In the genomic region with DNA sequence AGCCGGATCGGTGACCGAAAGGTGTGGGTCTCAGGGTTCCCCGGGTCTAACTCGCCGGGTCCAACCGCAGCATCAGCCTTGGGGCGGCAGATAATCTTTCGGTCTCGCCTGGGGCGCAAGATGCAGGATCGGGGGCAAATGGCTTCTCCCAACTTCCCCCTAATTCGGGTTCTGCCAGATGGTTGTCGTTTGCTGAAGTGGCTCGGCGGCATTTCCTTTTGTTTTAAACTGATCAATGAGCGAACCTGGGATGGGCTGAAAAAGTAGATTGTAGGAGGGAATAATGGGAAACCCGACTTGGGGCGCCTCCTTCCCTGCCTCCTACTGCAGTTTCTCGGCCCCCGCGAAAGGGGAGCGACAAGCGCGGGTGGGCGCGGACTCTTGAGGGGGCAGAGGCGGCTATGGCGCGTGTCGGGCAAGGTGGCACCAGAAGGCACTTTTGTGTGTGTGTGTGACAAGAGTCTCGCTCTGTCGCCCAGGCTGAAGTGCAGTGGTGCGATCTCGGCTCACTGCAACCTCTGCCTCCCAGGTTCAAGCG, we compare ENCODE assay signal across 9 cellular contexts. TPM values are rescaled to one million over a fixed set of nuclear protein-coding genes. Genes with fewer than 3 reads are reported as not detected.
DNase-seq lines count a peak whose midpoint lies in the region; ATAC-seq and TF ChIP-seq lines count a peak whose summit lies in the region.
"Had no signal": no experiment of that assay in that cellular context is flagged by ENCODE, and none has a peak within 500 bp of the region (broad histone marks: within the 10 kb centered on the region; RNA-seq: fewer than 3 reads in every experiment).

No MANE protein-coding gene starts in this region.

- intact Hi-C loops in dendritic cell treated with granulocyte-macrophage colony-stimulating factor and Interleukin-4, amounts not matched to agents 40 ng/mL and 50 ng/mL, for 4 days (cut with micrococcal nuclease): loop anchor here (2.0 to 10.0 kb wide), 7 partner anchors 323 to 1685 kb away; a partner anchor contains a TSS
- intact Hi-C loops in upper lobe of right lung (cut with DNase I): no loop called here

- peak overlapping the region; percentile 67 to 90 for H3K23ac ChIP-seq in mesenchymal stem cell (ENCODE audit: low read length in 2 of 2)

- H3K27ac Mint-ChIP-seq in activated naive CD4-positive, alpha-beta T cell treated with anti-CD3 and anti-CD28 coated beads, Interleukin-2, amount 10 ng/mL, durations not matched to agents 7 days and 5 days: peak overlapping the region; percentile 14
- H3K27ac Mint-ChIP-seq in dendritic cell treated with granulocyte-macrophage colony-stimulating factor and Interleukin-4, amounts not matched to agents 40 ng/mL and 50 ng/mL, for 4 days: no peak overlapping the region

- WGBS in mesenchymal stem cell: 18% methylated on average over 35 of the region's 36 CpGs

- H2AK5ac ChIP-seq in mesenchymal stem cell (ENCODE audit: low read length, severe bottlenecking): no peak overlapping the region

- H3K27ac ChIP-seq in mesenchymal stem cell (ENCODE audit: low read length, poor library complexity, severe bottlenecking) (no peak overlapping the region), upper lobe of right lung (peak overlapping the region; percentile 66)
- H3K27ac ChIP-seq: SJSA1 had no signal

- no peak for ATAC-seq in upper lobe of right lung

- H2BK5ac ChIP-seq in mesenchymal stem cell (ENCODE audit: low read depth, low read length, poor library complexity, severe bottlenecking): no peak overlapping the region

- H3K4ac ChIP-seq in mesenchymal stem cell (ENCODE audit: low read depth in 1 of 2, low read length in 2 of 2): peak overlapping the region; percentile 35 to 89

- H3K14ac ChIP-seq in mesenchymal stem cell (ENCODE audit: low read length in 2 of 2): peak overlapping the region in 1 of 2 experiments; percentile 91

- H3K36me3 Mint-ChIP-seq in activated naive CD4-positive, alpha-beta T cell treated with anti-CD3 and anti-CD28 coated beads, Interleukin-2, amount 10 ng/mL, durations not matched to agents 7 days and 5 days: peaks cover 2% of the 10 kb centered on the region
- H3K36me3 Mint-ChIP-seq in dendritic cell treated with granulocyte-macrophage colony-stimulating factor and Interleukin-4, amounts not matched to agents 40 ng/mL and 50 ng/mL, for 4 days (ENCODE audit: low read depth): no peaks in the 10 kb centered on the region

- H3K18ac ChIP-seq in mesenchymal stem cell (ENCODE audit: low read depth in 1 of 2, low read length in 2 of 2): peak overlapping the region; percentile 85 to 90

- no peak for TF ChIP-seq CTCF in upper lobe of right lung (IDR thresholded peaks at IDR 0.05)

- H3K4me1 ChIP-seq in mesenchymal stem cell (ENCODE audit: control insufficient read depth, insufficient read depth, low read depth, low read length) (peaks cover 45% of the 10 kb centered on the region), upper lobe of right lung (peaks cover 29% of the 10 kb centered on the region)

- H3K9me3 ChIP-seq in mesenchymal stem cell (ENCODE audit: control insufficient read depth, low read length) (no peaks in the 10 kb centered on the region), upper lobe of right lung (no peaks in the 10 kb centered on the region)
- H3K9me3 ChIP-seq: SJSA1 had no signal

- peak overlapping the region; percentile 38 for H3K4me3 Mint-ChIP-seq in activated naive CD4-positive, alpha-beta T cell treated with anti-CD3 and anti-CD28 coated beads, Interleukin-2, amount 10 ng/mL, durations not matched to agents 7 days and 5 days
- H3K4me3 Mint-ChIP-seq in dendritic cell treated with granulocyte-macrophage colony-stimulating factor and Interleukin-4, amounts not matched to agents 40 ng/mL and 50 ng/mL, for 4 days: peak overlapping the region; percentile 77

- H2BK15ac ChIP-seq in mesenchymal stem cell (ENCODE audit: low read depth, poor library complexity, severe bottlenecking): no peak overlapping the region

- H2AFZ ChIP-seq in mesenchymal stem cell (ENCODE audit: low read depth, low read length): no peak overlapping the region

- H2BK120ac ChIP-seq in mesenchymal stem cell (ENCODE audit: low read depth, low read length): no peak overlapping the region

- peak overlapping the region; percentile 12 for H4K8ac ChIP-seq in mesenchymal stem cell (ENCODE audit: low read length)

- H3K9ac ChIP-seq in mesenchymal stem cell (ENCODE audit: low read length): peak overlapping the region; percentile 99

- CTCF ChIA-PET in activated naive CD4-positive, alpha-beta T cell treated with anti-CD3 and anti-CD28 coated beads, Interleukin-2, amount 10 ng/mL, durations not matched to agents 7 days and 5 days (lab: Charles Lee): interaction anchor here (0.6 to 5.3 kb wide), 10 partner anchors 35 to 1218 kb away, joined by 3 to 63 read pairs (median 6); a partner anchor contains a TSS

- no peaks in the 10 kb centered on the region for H3K79me1 ChIP-seq in mesenchymal stem cell (replicated peaks; ENCODE audit: low read length, poor library complexity, severe bottlenecking)

- peak overlapping the region in 1 of 2 experiments; percentile 76 for H2BK12ac ChIP-seq in mesenchymal stem cell (ENCODE audit: low read length in 2 of 2)

- no peak for DNase-seq in activated naive CD4-positive, alpha-beta T cell treated with anti-CD3 and anti-CD28 coated beads, Interleukin-2, amount 10 ng/mL, durations not matched to agents 7 days and 5 days
- no peak for DNase-seq in activated naive CD4-positive, alpha-beta T cell treated with Interleukin-2 at 50 U/mL for 16 hours
- DNase-seq in mesenchymal stem cell (peak; percentile 37), upper lobe of right lung (no peak), pons (ENCODE audit: low spot score) (no peak), hypothalamus (lab: John Stamatoyannopoulos, UW) (no peak), NCI-H446 (lab: John Stamatoyannopoulos, UW) (no peak)

- H3K4me1 Mint-ChIP-seq in activated naive CD4-positive, alpha-beta T cell treated with anti-CD3 and anti-CD28 coated beads, Interleukin-2, amount 10 ng/mL, durations not matched to agents 7 days and 5 days: peaks cover 36% of the 10 kb centered on the region
- peaks cover 62% of the 10 kb centered on the region for H3K4me1 Mint-ChIP-seq in dendritic cell treated with granulocyte-macrophage colony-stimulating factor and Interleukin-4, amounts not matched to agents 40 ng/mL and 50 ng/mL, for 4 days (ENCODE audit: low read depth)

- no peaks in the 10 kb centered on the region for H3K9me3 Mint-ChIP-seq in activated naive CD4-positive, alpha-beta T cell treated with anti-CD3 and anti-CD28 coated beads, Interleukin-2, amount 10 ng/mL, durations not matched to agents 7 days and 5 days
- no peaks in the 10 kb centered on the region for H3K9me3 Mint-ChIP-seq in dendritic cell treated with granulocyte-macrophage colony-stimulating factor and Interleukin-4, amounts not matched to agents 40 ng/mL and 50 ng/mL, for 4 days

- H3K36me3 ChIP-seq in mesenchymal stem cell (ENCODE audit: control insufficient read depth in 1 of 2, insufficient read depth in 2 of 2, low read depth in 1 of 2, low read length in 2 of 2): peaks cover 0 to 29% of the 10 kb centered on the region in 2 experiments
- H3K36me3 ChIP-seq in upper lobe of right lung: no peaks in the 10 kb centered on the region

- H3K27me3 ChIP-seq in mesenchymal stem cell (ENCODE audit: control insufficient read depth in 1 of 2, insufficient read depth in 1 of 2, low read length in 2 of 2) (peaks cover 0 to 43% of the 10 kb centered on the region in 2 experiments), upper lobe of right lung (peaks cover 56% of the 10 kb centered on the region)
- H3K27me3 ChIP-seq: SJSA1 had no signal

- peaks cover 86% of the 10 kb centered on the region for H3K27me3 Mint-ChIP-seq in activated naive CD4-positive, alpha-beta T cell treated with anti-CD3 and anti-CD28 coated beads, Interleukin-2, amount 10 ng/mL, durations not matched to agents 7 days and 5 days
- peaks cover 86% of the 10 kb centered on the region for H3K27me3 Mint-ChIP-seq in dendritic cell treated with granulocyte-macrophage colony-stimulating factor and Interleukin-4, amounts not matched to agents 40 ng/mL and 50 ng/mL, for 4 days

- H3K4me3 ChIP-seq in mesenchymal stem cell (ENCODE audit: insufficient read depth in 1 of 2, low read depth in 1 of 2, low read length in 2 of 2) (peak overlapping the region in 1 of 2 experiments; percentile 93), upper lobe of right lung (peak overlapping the region; percentile 55)

- peak overlapping the region; percentile 59 for H3K4me2 ChIP-seq in mesenchymal stem cell (ENCODE audit: low read length, poor library complexity, severe bottlenecking)

- H4K91ac ChIP-seq in mesenchymal stem cell (ENCODE audit: low read length): no peak overlapping the region

RNA-seq across cellular contexts. Expression of a gene that starts 3.1 kb away (rescaled TPM):
- polyA plus RNA-seq in mesenchymal stem cell (2013, experiment 1 of 2): 343 TPM
- polyA plus RNA-seq in mesenchymal stem cell (2013, experiment 2 of 2): 347 TPM
- total RNA-seq in upper lobe of right lung: 91.5 TPM
